29 cellular contexts compared by ENCODE assay signal in the genomic region with DNA sequence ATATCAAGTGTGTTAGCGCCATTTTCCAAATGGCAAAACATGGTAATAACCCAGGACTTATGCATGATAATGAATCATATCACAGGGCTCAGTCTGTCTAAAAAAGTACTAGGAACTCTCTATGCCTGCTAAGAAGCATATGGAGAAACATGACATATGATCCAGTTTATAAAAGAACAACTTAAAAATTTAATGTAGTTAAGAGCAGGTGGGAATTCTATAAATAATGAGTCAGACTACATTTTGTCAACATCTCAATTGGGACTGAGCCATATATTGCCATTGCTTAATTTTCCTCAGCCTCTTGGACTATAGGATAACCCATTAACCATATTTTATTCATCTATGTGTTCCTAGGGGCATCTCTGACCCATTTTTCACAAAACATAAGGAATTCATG.
"Had no signal": no experiment of that assay in that cellular context is flagged by ENCODE, and none has a peak within 500 bp of the region (broad histone marks: within the 10 kb centered on the region; RNA-seq: fewer than 3 reads in every experiment).

No MANE protein-coding gene starts in this region.

- H3K9me3 ChIP-seq: esophagus muscularis mucosa, gastrocnemius medialis, heart left ventricle had no signal

- H3K27me3 ChIP-seq: esophagus muscularis mucosa, foreskin keratinocyte, gastrocnemius medialis, heart left ventricle had no signal

- H3K9me3 Mint-ChIP-seq: activated CD4-positive, alpha-beta memory T cell treated with anti-CD3 and anti-CD28 coated beads, Interleukin-2, amount 10 ng/mL, durations not matched to agents 7 days and 5 days; activated CD4-positive, alpha-beta T cell treated with anti-CD3 and anti-CD28 coated beads, Interleukin-2, amount 10 ng/mL, durations not matched to agents 7 days and 5 days; activated naive CD4-positive, alpha-beta T cell treated with anti-CD3 and anti-CD28 coated beads, Interleukin-2, amount 10 ng/mL, durations not matched to agents 7 days and 5 days; activated naive CD4-positive, alpha-beta T cell treated with anti-CD3 and anti-CD28 coated beads, Interleukin-2, amount 50 U/mL, for 72 hours; activated naive CD8-positive, alpha-beta T cell treated with anti-CD3 and anti-CD28 coated beads, Interleukin-2, amount 10 ng/mL, durations not matched to agents 7 days and 5 days; activated T-cell treated with anti-CD3 and anti-CD28 coated beads, Interleukin-2, amount 50 U/mL, for 24 hours; activated T-cell treated with anti-CD3 and anti-CD28 coated beads, Interleukin-2, amount 50 U/mL, for 72 hours had no signal

- H3K4me1 ChIP-seq: esophagus muscularis mucosa, foreskin keratinocyte, gastrocnemius medialis, heart left ventricle had no signal

- ATAC-seq: activated CD4-positive, alpha-beta T cell treated with anti-CD3 and anti-CD28 coated beads for 36 hours; activated naive CD4-positive, alpha-beta T cell treated with anti-CD3 and anti-CD28 coated beads, Interleukin-2, amount 50 U/mL, for 72 hours; activated T-cell treated with anti-CD3 and anti-CD28 coated beads, Interleukin-2, amount 50 U/mL, for 72 hours; effector memory CD8-positive, alpha-beta T cell; foreskin keratinocyte; gastrocnemius medialis; heart left ventricle had no signal

- H3K36me3 Mint-ChIP-seq: activated naive CD4-positive, alpha-beta T cell treated with anti-CD3 and anti-CD28 coated beads, Interleukin-2, amount 10 ng/mL, durations not matched to agents 7 days and 5 days; activated naive CD4-positive, alpha-beta T cell treated with anti-CD3 and anti-CD28 coated beads, Interleukin-2, amount 50 U/mL, for 72 hours; activated naive CD8-positive, alpha-beta T cell treated with anti-CD3 and anti-CD28 coated beads, Interleukin-2, amount 10 ng/mL, durations not matched to agents 7 days and 5 days had no signal

- H3K4me3 ChIP-seq: esophagus muscularis mucosa, gastrocnemius medialis, heart left ventricle had no signal

- H3K27ac Mint-ChIP-seq: activated CD4-positive, alpha-beta memory T cell treated with anti-CD3 and anti-CD28 coated beads, Interleukin-2, amount 10 ng/mL, durations not matched to agents 7 days and 5 days; activated CD4-positive, alpha-beta T cell treated with anti-CD3 and anti-CD28 coated beads for 36 hours; activated CD4-positive, alpha-beta T cell treated with anti-CD3 and anti-CD28 coated beads, Interleukin-2, amount 10 ng/mL, durations not matched to agents 7 days and 5 days; activated naive CD4-positive, alpha-beta T cell treated with anti-CD3 and anti-CD28 coated beads, Interleukin-2, amount 10 ng/mL, durations not matched to agents 7 days and 5 days; activated naive CD4-positive, alpha-beta T cell treated with anti-CD3 and anti-CD28 coated beads, Interleukin-2, amount 50 U/mL, for 72 hours; activated naive CD8-positive, alpha-beta T cell treated with anti-CD3 and anti-CD28 coated beads, Interleukin-2, amount 10 ng/mL, durations not matched to agents 7 days and 5 days; activated T-cell treated with anti-CD3 and anti-CD28 coated beads, Interleukin-2, amount 50 U/mL, for 24 hours; activated T-cell treated with anti-CD3 and anti-CD28 coated beads, Interleukin-2, amount 50 U/mL, for 72 hours; effector memory CD8-positive, alpha-beta T cell had no signal

- H3K36me3 ChIP-seq: esophagus muscularis mucosa, gastrocnemius medialis, heart left ventricle had no signal

- H3K4me3 Mint-ChIP-seq: activated CD4-positive, alpha-beta memory T cell treated with anti-CD3 and anti-CD28 coated beads, Interleukin-2, amount 10 ng/mL, durations not matched to agents 7 days and 5 days; activated CD4-positive, alpha-beta T cell treated with anti-CD3 and anti-CD28 coated beads for 36 hours; activated CD4-positive, alpha-beta T cell treated with anti-CD3 and anti-CD28 coated beads, Interleukin-2, amount 10 ng/mL, durations not matched to agents 7 days and 5 days; activated naive CD4-positive, alpha-beta T cell treated with anti-CD3 and anti-CD28 coated beads, Interleukin-2, amount 10 ng/mL, durations not matched to agents 7 days and 5 days; activated naive CD8-positive, alpha-beta T cell treated with anti-CD3 and anti-CD28 coated beads, Interleukin-2, amount 10 ng/mL, durations not matched to agents 7 days and 5 days; activated T-cell treated with anti-CD3 and anti-CD28 coated beads, Interleukin-2, amount 50 U/mL, for 24 hours; activated T-cell treated with anti-CD3 and anti-CD28 coated beads, Interleukin-2, amount 50 U/mL, for 72 hours; effector memory CD8-positive, alpha-beta T cell had no signal

- H3K4me1 Mint-ChIP-seq: activated CD4-positive, alpha-beta memory T cell treated with anti-CD3 and anti-CD28 coated beads, Interleukin-2, amount 10 ng/mL, durations not matched to agents 7 days and 5 days; activated CD4-positive, alpha-beta T cell treated with anti-CD3 and anti-CD28 coated beads for 36 hours; activated CD4-positive, alpha-beta T cell treated with anti-CD3 and anti-CD28 coated beads, Interleukin-2, amount 10 ng/mL, durations not matched to agents 7 days and 5 days; activated naive CD4-positive, alpha-beta T cell treated with anti-CD3 and anti-CD28 coated beads, Interleukin-2, amount 10 ng/mL, durations not matched to agents 7 days and 5 days; activated naive CD8-positive, alpha-beta T cell treated with anti-CD3 and anti-CD28 coated beads, Interleukin-2, amount 10 ng/mL, durations not matched to agents 7 days and 5 days had no signal

- H3K27me3 Mint-ChIP-seq: activated CD4-positive, alpha-beta memory T cell treated with anti-CD3 and anti-CD28 coated beads, Interleukin-2, amount 10 ng/mL, durations not matched to agents 7 days and 5 days; activated CD4-positive, alpha-beta T cell treated with anti-CD3 and anti-CD28 coated beads, Interleukin-2, amount 10 ng/mL, durations not matched to agents 7 days and 5 days; activated naive CD4-positive, alpha-beta T cell treated with anti-CD3 and anti-CD28 coated beads, Interleukin-2, amount 10 ng/mL, durations not matched to agents 7 days and 5 days; activated naive CD8-positive, alpha-beta T cell treated with anti-CD3 and anti-CD28 coated beads, Interleukin-2, amount 10 ng/mL, durations not matched to agents 7 days and 5 days; effector memory CD8-positive, alpha-beta T cell had no signal

- DNase-seq: activated CD4-positive, alpha-beta memory T cell treated with anti-CD3 and anti-CD28 coated beads, Interleukin-2, amount 10 ng/mL, durations not matched to agents 7 days and 5 days; activated CD4-positive, alpha-beta T cell treated with anti-CD3 and anti-CD28 coated beads for 36 hours; activated CD4-positive, alpha-beta T cell treated with anti-CD3 and anti-CD28 coated beads, Interleukin-2, amount 10 ng/mL, durations not matched to agents 7 days and 5 days; activated CD4-positive, alpha-beta T cell treated with anti-CD3 and anti-CD28 coated beads, Interleukin-2, amount 50 U/mL, for 4 hours; activated CD4-positive, CD25-positive, alpha-beta regulatory T cell; activated CD4-positive, CD25-positive, alpha-beta regulatory T cell treated with anti-CD3 and anti-CD28 coated beads, Interleukin-2, amount 50 U/mL, for 72 hours; activated CD8-positive, alpha-beta memory T cell treated with anti-CD3 and anti-CD28 coated beads, Interleukin-2, amount 50 U/mL, for 48 hours; activated gamma-delta T cell; activated naive CD4-positive, alpha-beta T cell; activated naive CD4-positive, alpha-beta T cell treated with anti-CD3 and anti-CD28 coated beads, Interleukin-2, amount 10 ng/mL, durations not matched to agents 7 days and 5 days; activated naive CD8-positive, alpha-beta T cell treated with anti-CD3 and anti-CD28 coated beads, Interleukin-2, amount 10 ng/mL, durations not matched to agents 7 days and 5 days; activated T-cell treated with anti-CD3 and anti-CD28 coated beads for 4 hours; activated T-cell treated with anti-CD3 and anti-CD28 coated beads, Interleukin-2, amount 50 U/mL, for 24 hours; activated T-cell treated with anti-CD3 and anti-CD28 coated beads, Interleukin-2, amount 50 U/mL, for 72 hours; amniotic stem cell; anterior cingulate cortex; caudate nucleus; cortex of kidney; dermis blood vessel endothelial cell; effector CD4-positive, alpha-beta T cell; effector memory CD8-positive, alpha-beta T cell; erythroblast; foreskin keratinocyte; gastrocnemius medialis; glutamatergic neuron; heart left ventricle; T-helper 2 cell had no signal

- H3K27ac ChIP-seq: esophagus muscularis mucosa, foreskin keratinocyte, gastrocnemius medialis, heart left ventricle had no signal
